2 cellular contexts compared by ENCODE assay signal in genomic region chr20:10556519-10557083, GRCh38.
TF ChIP-seq lines count a peak whose summit lies in the region.

No MANE protein-coding gene starts in this region.

TF ChIP-seq in HepG2, 621 proteins besides CTCF, POLR2A, EP300 and RAD21:
- peak; percentile 51; the same call in 1 of the 2 replicates for TF ChIP-seq ZC3H4 (CRISPR knock-in tag; IDR thresholded peaks at IDR 0.05; ENCODE audit: borderline replicate concordance)
- TF ChIP-seq SSRP1 (CRISPR knock-in tag; IDR thresholded peaks at IDR 0.05), result no peak
- TF ChIP-seq ZNF788 (CRISPR knock-in tag; IDR thresholded peaks at IDR 0.05; ENCODE audit: borderline replicate concordance), result no peak
- TF ChIP-seq ZNF816 (CRISPR knock-in tag; IDR thresholded peaks at IDR 0.05; ENCODE audit: borderline replicate concordance), result no peak
- 0 out of 2 replicates have a peak, but pooled peaks have one; percentile 27 for TF ChIP-seq ZNF646 (CRISPR knock-in tag; IDR thresholded peaks at IDR 0.05)
TF ChIP-seq in HepG2: peak in this region for 2.

TF ChIP-seq in H1, 55 proteins besides CTCF, POLR2A, EP300 and RAD21:
- TF ChIP-seq POLR2AphosphoS5 (IDR thresholded peaks at IDR 0.05; ENCODE audit: low read depth, low read length) (no peak), ZNF274 (IDR thresholded peaks at IDR 0.05; ENCODE audit: borderline replicate concordance, extremely low read depth, low read length) (no peak), GTF2F1 (IDR thresholded peaks at IDR 0.05; ENCODE audit: borderline replicate concordance, low read depth, low read length) (no peak), RFX5 (IDR thresholded peaks at IDR 0.05; ENCODE audit: borderline replicate concordance, low read depth, low read length) (no peak), SRF (IDR thresholded peaks at IDR 0.05; ENCODE audit: low read depth, low read length) (no peak), MAX (IDR thresholded peaks at IDR 0.05) (no peak), TAF7 (optimal IDR thresholded peaks at IDR 0.05; ENCODE audit: borderline replicate concordance, low read depth, low read length) (no peak), KDM1A (IDR thresholded peaks at IDR 0.05; ENCODE audit: borderline replicate concordance, low read length) (no peak)
- TF ChIP-seq, protein P1, sequence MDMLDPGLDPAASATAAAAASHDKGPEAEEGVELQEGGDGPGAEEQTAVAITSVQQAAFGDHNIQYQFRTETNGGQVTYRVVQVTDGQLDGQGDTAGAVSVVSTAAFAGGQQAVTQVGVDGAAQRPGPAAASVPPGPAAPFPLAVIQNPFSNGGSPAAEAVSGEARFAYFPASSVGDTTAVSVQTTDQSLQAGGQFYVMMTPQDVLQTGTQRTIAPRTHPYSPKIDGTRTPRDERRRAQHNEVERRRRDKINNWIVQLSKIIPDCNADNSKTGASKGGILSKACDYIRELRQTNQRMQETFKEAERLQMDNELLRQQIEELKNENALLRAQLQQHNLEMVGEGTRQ (IDR thresholded peaks at IDR 0.05; ENCODE audit: low read length), result no peak
- TF ChIP-seq, protein P2, sequence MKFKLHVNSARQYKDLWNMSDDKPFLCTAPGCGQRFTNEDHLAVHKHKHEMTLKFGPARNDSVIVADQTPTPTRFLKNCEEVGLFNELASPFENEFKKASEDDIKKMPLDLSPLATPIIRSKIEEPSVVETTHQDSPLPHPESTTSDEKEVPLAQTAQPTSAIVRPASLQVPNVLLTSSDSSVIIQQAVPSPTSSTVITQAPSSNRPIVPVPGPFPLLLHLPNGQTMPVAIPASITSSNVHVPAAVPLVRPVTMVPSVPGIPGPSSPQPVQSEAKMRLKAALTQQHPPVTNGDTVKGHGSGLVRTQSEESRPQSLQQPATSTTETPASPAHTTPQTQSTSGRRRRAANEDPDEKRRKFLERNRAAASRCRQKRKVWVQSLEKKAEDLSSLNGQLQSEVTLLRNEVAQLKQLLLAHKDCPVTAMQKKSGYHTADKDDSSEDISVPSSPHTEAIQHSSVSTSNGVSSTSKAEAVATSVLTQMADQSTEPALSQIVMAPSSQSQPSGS (IDR thresholded peaks at IDR 0.05; ENCODE audit: low read length), result no peak
